6 cellular contexts compared by ENCODE assay signal in genomic region chr7:1512781-1513656, GRCh38. TPM values are rescaled to one million over a fixed set of nuclear protein-coding genes. Genes with fewer than 3 reads are reported as not detected.
DNase-seq lines count a peak whose midpoint lies in the region; ATAC-seq, FAIRE-seq and TF ChIP-seq lines count a peak whose summit lies in the region.

No MANE protein-coding gene starts in this region.

- no peak overlapping the region for H3K4me3 ChIP-seq in HepG2 (replicated peaks in 1 of 3; ENCODE audit: insufficient read depth in 1 of 3, low read depth in 2 of 3, low read length in 3 of 3)

- DNase-seq in A172 (ENCODE audit: low spot score) (peak; percentile 98), HTR-8/SVneo (ENCODE audit: insufficient read length, low spot score) (peak; percentile 96), HepG2 (ENCODE audit: low spot score) (no peak), NCI-H187 (lab: John Stamatoyannopoulos, UW) (no peak)
- DNase-seq in activated effector memory CD4-positive, alpha-beta T cell treated with Interleukin-2 at 50 U/mL for 16 hours, result peak; percentile 44

- no peak overlapping the region for H3K4me2 ChIP-seq in HepG2 (ENCODE audit: low read depth, low read length)

- ATAC-seq in HepG2 (0 out of 3 replicates have a peak, but pooled peaks have one; percentile 5), GM21723 (IDR thresholded peaks at IDR 0.05; ENCODE audit: unreplicated experiment) (no peak)

- H3K9ac ChIP-seq in HepG2 (ENCODE audit: insufficient read depth, low read depth, low read length), result no peak overlapping the region

- no peak for TF ChIP-seq RAD21 in HepG2 (CRISPR knock-in tag; IDR thresholded peaks at IDR 0.05)

- no peaks in the 10 kb centered on the region for H3K79me2 ChIP-seq in HepG2 (ENCODE audit: insufficient read depth, low read length)

- H3K27me3 ChIP-seq in HepG2 (ENCODE audit: control insufficient read depth in 1 of 2, insufficient read depth in 2 of 2, low read length in 2 of 2), result peaks cover 0 to 2% of the 10 kb centered on the region in 2 experiments; a peak in 1 of 5 replicates

- H3K9me3 ChIP-seq in HepG2 (ENCODE audit: low read length), result no peaks in the 10 kb centered on the region

- in situ Hi-C loops in HepG2 (cut with HindIII; ENCODE audit: extremely low pct_ligation_motif_present, low pct_unique_long_range_greater_than_20kb), result no loop called here

- H3K36me3 ChIP-seq in HepG2 (replicated peaks in 1 of 2; ENCODE audit: control insufficient read depth in 1 of 2, insufficient read depth in 2 of 2, low read length in 2 of 2), result no peaks in the 10 kb centered on the region

- H3K4me1 ChIP-seq in HepG2 (ENCODE audit: insufficient read depth, low read length), result peaks cover 67% of the 10 kb centered on the region

- TF ChIP-seq POLR2A in HepG2 (IDR thresholded peaks at IDR 0.05; ENCODE audit: insufficient read depth in 1 of 2, low read depth in 2 of 2, low read length in 2 of 2), result no peak

- POLR2A ChIA-PET in HepG2 (lab: Yijun Ruan, JAX), result interaction anchor here (1.0 kb wide), 1 partner anchor 8 kb away, joined by 3 read pairs; no protein-coding TSS in a partner anchor

- CTCF ChIA-PET in HepG2 (lab: Yijun Ruan, JAX; ENCODE audit: low intra/inter-chr PET ratio, low total read pairs), result no interaction called here

- no peak overlapping the region for H2AFZ ChIP-seq in HepG2 (ENCODE audit: low read length)

- BruUV-seq in HepG2 (replicated peaks; lab: Mats Ljungman, UMichigan), result no TSS peak

- no peak overlapping the region for H3K27ac ChIP-seq in HepG2 (ENCODE audit: extremely low read length, insufficient read depth, low read length)

- TF ChIP-seq EP300 in HepG2 (IDR thresholded peaks at IDR 0.05; ENCODE audit: low read depth in 2 of 2, low read length in 2 of 2) (no peak), HepG2 (CRISPR knock-in tag; IDR thresholded peaks at IDR 0.05; ENCODE audit: borderline replicate concordance) (no peak)

- intact Hi-C loops in HepG2 (cut with micrococcal nuclease; ENCODE audit: unreplicated experiment), result no loop called here

- H4K20me1 ChIP-seq in HepG2 (ENCODE audit: insufficient read depth, low read length), result no peaks in the 10 kb centered on the region

- TF ChIP-seq CTCF in HepG2 (CRISPR knock-in tag; IDR thresholded peaks at IDR 0.05), result no peak

- 64% methylated on average over 27 of the region's 35 CpGs for WGBS in HepG2 (ENCODE audit: low lambda C conversion rate)

- FAIRE-seq in HTR-8/SVneo (lab: Jason Lieb, UNC), result peak; percentile 98
- no peak for FAIRE-seq in HepG2 (lab: Jason Lieb, UNC)

RNA-seq across cellular contexts. Expression of gene INTS1, which starts 8.8 kb away (rescaled TPM):
- total RNA-seq in A172 (2014; rRNA removed; shearing (Covaris generic)), result 45.3 and 49.6 TPM in 2 replicates
- 17.3 and 29.0 TPM in 2 replicates for total RNA-seq in HepG2 (2016; rRNA removed; fragmentation: Illumina TruSeq; extraction: Trizol)
- total RNA-seq in HepG2 (2016; cell fraction: cytosol; rRNA removed; fragmentation: Illumina TruSeq; extraction: Trizol; ENCODE audit: low read depth), result 5.1 and 5.5 TPM in 2 replicates
- 10.4 and 29.7 TPM in 2 replicates for total RNA-seq in HepG2 (2016; cell fraction: insoluble cytoplasmic fraction; rRNA removed; fragmentation: Illumina TruSeq; extraction: Trizol)
- 7.6 and 9.1 TPM in 2 replicates for total RNA-seq in HepG2 (2016; cell fraction: membrane; rRNA removed; fragmentation: Illumina TruSeq; extraction: Trizol)
- total RNA-seq in HepG2 (2016; cell fraction: nucleus; rRNA removed; fragmentation: Illumina TruSeq; extraction: Trizol), result 41.5 and 48.7 TPM in 2 replicates
- polyA plus RNA-seq in HepG2 (2011; rRNA removed), result 13.7 and 18.2 TPM in 2 replicates
- 13.7 and 18.1 TPM in 2 replicates for polyA plus RNA-seq in HepG2 (2011; cell fraction: cytosol; rRNA removed)
- 167 and 254 TPM in 2 replicates for polyA plus RNA-seq in HepG2 (2011; cell fraction: nucleus; rRNA removed)
- 20.5 and 22.5 TPM in 2 replicates for polyA plus RNA-seq in HepG2 (2012)
- 3.9 and 4.3 TPM in 2 replicates for polyA plus RNA-seq in HepG2 (2016; cell fraction: cytosol; fragmentation: Illumina TruSeq; extraction: Trizol; ENCODE audit: low read depth)
- 11.9 and 26.2 TPM in 2 replicates for polyA plus RNA-seq in HepG2 (2016; cell fraction: insoluble cytoplasmic fraction; fragmentation: Illumina TruSeq; extraction: Trizol; ENCODE audit: low read depth)
- 6.0 and 6.1 TPM in 2 replicates for polyA plus RNA-seq in HepG2 (2016; cell fraction: membrane; fragmentation: Illumina TruSeq; extraction: Trizol; ENCODE audit: low read depth)
- polyA plus RNA-seq in HepG2 (2016; cell fraction: nucleus; fragmentation: Illumina TruSeq; extraction: Trizol; ENCODE audit: insufficient read depth, low read depth), result 118 and 123 TPM in 2 replicates
- polyA minus RNA-seq in HepG2 (2011; rRNA and poly(A)+ RNA removed; ENCODE audit: low replicate concordance), result 33.5 and 55.8 TPM in 2 replicates
- polyA minus RNA-seq in HepG2 (2011; cell fraction: cytosol; rRNA and poly(A)+ RNA removed), result 18.4 and 23.7 TPM in 2 replicates
- 25.5 and 29.1 TPM in 2 replicates for polyA minus RNA-seq in HepG2 (2011; cell fraction: nucleus; rRNA and poly(A)+ RNA removed)

RNA-seq across cellular contexts. Expression of gene MAFK, which starts 17.5 kb away (rescaled TPM):
- total RNA-seq in A172 (2014; rRNA removed; shearing (Covaris generic)), result 49.6 and 54.3 TPM in 2 replicates
- total RNA-seq in HepG2 (2016; rRNA removed; fragmentation: Illumina TruSeq; extraction: Trizol), result 9.2 and 10.4 TPM in 2 replicates
- 1.4 and 1.5 TPM in 2 replicates for total RNA-seq in HepG2 (2016; cell fraction: cytosol; rRNA removed; fragmentation: Illumina TruSeq; extraction: Trizol; ENCODE audit: low read depth)
- 8.1 and 11.1 TPM in 2 replicates for total RNA-seq in HepG2 (2016; cell fraction: insoluble cytoplasmic fraction; rRNA removed; fragmentation: Illumina TruSeq; extraction: Trizol)
- total RNA-seq in HepG2 (2016; cell fraction: membrane; rRNA removed; fragmentation: Illumina TruSeq; extraction: Trizol), result 4.0 and 4.6 TPM in 2 replicates
- total RNA-seq in HepG2 (2016; cell fraction: nucleus; rRNA removed; fragmentation: Illumina TruSeq; extraction: Trizol), result 6.5 TPM in 2 replicates
- polyA plus RNA-seq in HepG2 (2011; rRNA removed), result 7.3 and 13.8 TPM in 2 replicates
- 6.2 and 7.3 TPM in 2 replicates for polyA plus RNA-seq in HepG2 (2011; cell fraction: cytosol; rRNA removed)
- 63.2 and 72.7 TPM in 2 replicates for polyA plus RNA-seq in HepG2 (2011; cell fraction: nucleus; rRNA removed)
- 15.2 and 31.6 TPM in 2 replicates for polyA plus RNA-seq in HepG2 (2012)
- 0.54 and 0.61 TPM in 2 replicates for polyA plus RNA-seq in HepG2 (2016; cell fraction: cytosol; fragmentation: Illumina TruSeq; extraction: Trizol; ENCODE audit: low read depth)
- polyA plus RNA-seq in HepG2 (2016; cell fraction: insoluble cytoplasmic fraction; fragmentation: Illumina TruSeq; extraction: Trizol; ENCODE audit: low read depth), result 6.5 and 8.2 TPM in 2 replicates
- polyA plus RNA-seq in HepG2 (2016; cell fraction: membrane; fragmentation: Illumina TruSeq; extraction: Trizol; ENCODE audit: low read depth), result 1.9 TPM in 2 replicates
- 19.6 and 20.9 TPM in 2 replicates for polyA plus RNA-seq in HepG2 (2016; cell fraction: nucleus; fragmentation: Illumina TruSeq; extraction: Trizol; ENCODE audit: insufficient read depth, low read depth)
- polyA minus RNA-seq in HepG2 (2011; rRNA and poly(A)+ RNA removed; ENCODE audit: low replicate concordance), result 11.1 and 17.4 TPM in 2 replicates
- 12.7 and 12.8 TPM in 2 replicates for polyA minus RNA-seq in HepG2 (2011; cell fraction: cytosol; rRNA and poly(A)+ RNA removed)
- 10.8 and 12.7 TPM in 2 replicates for polyA minus RNA-seq in HepG2 (2011; cell fraction: nucleus; rRNA and poly(A)+ RNA removed)

RNA-seq across cellular contexts. Expression of gene TMEM184A, which starts 43.0 kb away (rescaled TPM):
- 2.7 and 3.6 TPM in 2 replicates for total RNA-seq in A172 (2014; rRNA removed; shearing (Covaris generic))
- total RNA-seq in HepG2 (2016; rRNA removed; fragmentation: Illumina TruSeq; extraction: Trizol), result 3.1 and 9.5 TPM in 2 replicates
- total RNA-seq in HepG2 (2016; cell fraction: cytosol; rRNA removed; fragmentation: Illumina TruSeq; extraction: Trizol; ENCODE audit: low read depth), result 4.3 and 4.6 TPM in 2 replicates
- total RNA-seq in HepG2 (2016; cell fraction: insoluble cytoplasmic fraction; rRNA removed; fragmentation: Illumina TruSeq; extraction: Trizol), result 3.8 and 10.6 TPM in 2 replicates
- total RNA-seq in HepG2 (2016; cell fraction: membrane; rRNA removed; fragmentation: Illumina TruSeq; extraction: Trizol), result 5.7 and 6.3 TPM in 2 replicates
- 11.4 and 11.7 TPM in 2 replicates for total RNA-seq in HepG2 (2016; cell fraction: nucleus; rRNA removed; fragmentation: Illumina TruSeq; extraction: Trizol)
- 20.4 and 33.1 TPM in 2 replicates for polyA plus RNA-seq in HepG2 (2011; rRNA removed)
- polyA plus RNA-seq in HepG2 (2011; cell fraction: cytosol; rRNA removed), result 9.9 and 13.2 TPM in 2 replicates
- polyA plus RNA-seq in HepG2 (2011; cell fraction: nucleus; rRNA removed), result 144 and 175 TPM in 2 replicates
- polyA plus RNA-seq in HepG2 (2012), result 8.4 and 10.9 TPM in 2 replicates
- polyA plus RNA-seq in HepG2 (2016; cell fraction: cytosol; fragmentation: Illumina TruSeq; extraction: Trizol; ENCODE audit: low read depth), result 3.6 and 4.0 TPM in 2 replicates
- polyA plus RNA-seq in HepG2 (2016; cell fraction: insoluble cytoplasmic fraction; fragmentation: Illumina TruSeq; extraction: Trizol; ENCODE audit: low read depth), result 4.3 and 5.0 TPM in 2 replicates
- 4.3 and 5.3 TPM in 2 replicates for polyA plus RNA-seq in HepG2 (2016; cell fraction: membrane; fragmentation: Illumina TruSeq; extraction: Trizol; ENCODE audit: low read depth)
- 25.4 and 29.2 TPM in 2 replicates for polyA plus RNA-seq in HepG2 (2016; cell fraction: nucleus; fragmentation: Illumina TruSeq; extraction: Trizol; ENCODE audit: insufficient read depth, low read depth)
- polyA minus RNA-seq in HepG2 (2011; rRNA and poly(A)+ RNA removed; ENCODE audit: low replicate concordance), result 70.5 and 85.2 TPM in 2 replicates
- polyA minus RNA-seq in HepG2 (2011; cell fraction: cytosol; rRNA and poly(A)+ RNA removed), result 6.3 and 12.4 TPM in 2 replicates
- 27.6 and 31.7 TPM in 2 replicates for polyA minus RNA-seq in HepG2 (2011; cell fraction: nucleus; rRNA and poly(A)+ RNA removed)

RNA-seq across cellular contexts. Expression of gene MICALL2, which starts 53.7 kb away (rescaled TPM):
- 21.2 and 28.2 TPM in 2 replicates for total RNA-seq in A172 (2014; rRNA removed; shearing (Covaris generic))
- total RNA-seq in HepG2 (2016; rRNA removed; fragmentation: Illumina TruSeq; extraction: Trizol), result 1.8 and 5.8 TPM in 2 replicates
- 5.5 and 6.3 TPM in 2 replicates for total RNA-seq in HepG2 (2016; cell fraction: cytosol; rRNA removed; fragmentation: Illumina TruSeq; extraction: Trizol; ENCODE audit: low read depth)
- total RNA-seq in HepG2 (2016; cell fraction: insoluble cytoplasmic fraction; rRNA removed; fragmentation: Illumina TruSeq; extraction: Trizol), result 2.1 and 6.3 TPM in 2 replicates
- total RNA-seq in HepG2 (2016; cell fraction: membrane; rRNA removed; fragmentation: Illumina TruSeq; extraction: Trizol), result 2.9 and 3.0 TPM in 2 replicates
- 7.9 and 10.2 TPM in 2 replicates for total RNA-seq in HepG2 (2016; cell fraction: nucleus; rRNA removed; fragmentation: Illumina TruSeq; extraction: Trizol)
- polyA plus RNA-seq in HepG2 (2011; rRNA removed), result 12.4 and 15.0 TPM in 2 replicates
- 2.3 and 4.4 TPM in 2 replicates for polyA plus RNA-seq in HepG2 (2011; cell fraction: cytosol; rRNA removed)
- 231 and 294 TPM in 2 replicates for polyA plus RNA-seq in HepG2 (2011; cell fraction: nucleus; rRNA removed)
- polyA plus RNA-seq in HepG2 (2012), result 5.9 and 10.1 TPM in 2 replicates
- polyA plus RNA-seq in HepG2 (2016; cell fraction: cytosol; fragmentation: Illumina TruSeq; extraction: Trizol; ENCODE audit: low read depth), result 1.1 and 1.7 TPM in 2 replicates
- 1.9 and 2.3 TPM in 2 replicates for polyA plus RNA-seq in HepG2 (2016; cell fraction: insoluble cytoplasmic fraction; fragmentation: Illumina TruSeq; extraction: Trizol; ENCODE audit: low read depth)
- polyA plus RNA-seq in HepG2 (2016; cell fraction: membrane; fragmentation: Illumina TruSeq; extraction: Trizol; ENCODE audit: low read depth), result 1.3 and 1.7 TPM in 2 replicates
- 32.1 and 32.9 TPM in 2 replicates for polyA plus RNA-seq in HepG2 (2016; cell fraction: nucleus; fragmentation: Illumina TruSeq; extraction: Trizol; ENCODE audit: insufficient read depth, low read depth)
- polyA minus RNA-seq in HepG2 (2011; rRNA and poly(A)+ RNA removed; ENCODE audit: low replicate concordance), result 17.6 and 22.4 TPM in 2 replicates
- 2.2 and 2.5 TPM in 2 replicates for polyA minus RNA-seq in HepG2 (2011; cell fraction: cytosol; rRNA and poly(A)+ RNA removed)
- 26.2 and 30.8 TPM in 2 replicates for polyA minus RNA-seq in HepG2 (2011; cell fraction: nucleus; rRNA and poly(A)+ RNA removed)

RNA-seq across cellular contexts. Expression of gene PSMG3, which starts 56.8 kb away (rescaled TPM):
- total RNA-seq in A172 (2014; rRNA removed; shearing (Covaris generic)), result 91.0 and 138 TPM in 2 replicates
- 46.7 and 48.4 TPM in 2 replicates for total RNA-seq in HepG2 (2016; rRNA removed; fragmentation: Illumina TruSeq; extraction: Trizol)
- total RNA-seq in HepG2 (2016; cell fraction: cytosol; rRNA removed; fragmentation: Illumina TruSeq; extraction: Trizol; ENCODE audit: low read depth), result 83.1 and 98.2 TPM in 2 replicates
- 50.6 and 51.2 TPM in 2 replicates for total RNA-seq in HepG2 (2016; cell fraction: insoluble cytoplasmic fraction; rRNA removed; fragmentation: Illumina TruSeq; extraction: Trizol)
- 102 and 118 TPM in 2 replicates for total RNA-seq in HepG2 (2016; cell fraction: membrane; rRNA removed; fragmentation: Illumina TruSeq; extraction: Trizol)
- total RNA-seq in HepG2 (2016; cell fraction: nucleus; rRNA removed; fragmentation: Illumina TruSeq; extraction: Trizol), result 24.1 and 28.4 TPM in 2 replicates
- 29.3 and 29.6 TPM in 2 replicates for polyA plus RNA-seq in HepG2 (2011; rRNA removed)
- 36.1 and 44.9 TPM in 2 replicates for polyA plus RNA-seq in HepG2 (2011; cell fraction: cytosol; rRNA removed)
- 29.2 and 39.8 TPM in 2 replicates for polyA plus RNA-seq in HepG2 (2011; cell fraction: nucleus; rRNA removed)
- 15.8 and 28.3 TPM in 2 replicates for polyA plus RNA-seq in HepG2 (2012)
- 72.7 and 106 TPM in 2 replicates for polyA plus RNA-seq in HepG2 (2016; cell fraction: cytosol; fragmentation: Illumina TruSeq; extraction: Trizol; ENCODE audit: low read depth)
- polyA plus RNA-seq in HepG2 (2016; cell fraction: insoluble cytoplasmic fraction; fragmentation: Illumina TruSeq; extraction: Trizol; ENCODE audit: low read depth), result 49.5 and 55.3 TPM in 2 replicates
- 82.6 and 104 TPM in 2 replicates for polyA plus RNA-seq in HepG2 (2016; cell fraction: membrane; fragmentation: Illumina TruSeq; extraction: Trizol; ENCODE audit: low read depth)
- polyA plus RNA-seq in HepG2 (2016; cell fraction: nucleus; fragmentation: Illumina TruSeq; extraction: Trizol; ENCODE audit: insufficient read depth, low read depth), result 48.5 and 51.1 TPM in 2 replicates
- polyA minus RNA-seq in HepG2 (2011; rRNA and poly(A)+ RNA removed; ENCODE audit: low replicate concordance), result 17.7 and 43.7 TPM in 2 replicates
- polyA minus RNA-seq in HepG2 (2011; cell fraction: cytosol; rRNA and poly(A)+ RNA removed), result 8.9 and 9.7 TPM in 2 replicates
- 4.7 and 6.2 TPM in 2 replicates for polyA minus RNA-seq in HepG2 (2011; cell fraction: nucleus; rRNA and poly(A)+ RNA removed)

Comparison
In these comparisons a context has a peak if more than half of its experiments do, and no peak if none do; other contexts are left out.
1. DNase-seq: peak in A172 (single experiment), HTR-8/SVneo (single experiment) and activated effector memory CD4-positive, alpha-beta T cell treated with Interleukin-2 at 50 U/mL for 16 hours (single experiment); none in HepG2 (single experiment) and NCI-H187 (0 of 2).